ENCODE assay signal across 1 cellular context in the genomic region with DNA sequence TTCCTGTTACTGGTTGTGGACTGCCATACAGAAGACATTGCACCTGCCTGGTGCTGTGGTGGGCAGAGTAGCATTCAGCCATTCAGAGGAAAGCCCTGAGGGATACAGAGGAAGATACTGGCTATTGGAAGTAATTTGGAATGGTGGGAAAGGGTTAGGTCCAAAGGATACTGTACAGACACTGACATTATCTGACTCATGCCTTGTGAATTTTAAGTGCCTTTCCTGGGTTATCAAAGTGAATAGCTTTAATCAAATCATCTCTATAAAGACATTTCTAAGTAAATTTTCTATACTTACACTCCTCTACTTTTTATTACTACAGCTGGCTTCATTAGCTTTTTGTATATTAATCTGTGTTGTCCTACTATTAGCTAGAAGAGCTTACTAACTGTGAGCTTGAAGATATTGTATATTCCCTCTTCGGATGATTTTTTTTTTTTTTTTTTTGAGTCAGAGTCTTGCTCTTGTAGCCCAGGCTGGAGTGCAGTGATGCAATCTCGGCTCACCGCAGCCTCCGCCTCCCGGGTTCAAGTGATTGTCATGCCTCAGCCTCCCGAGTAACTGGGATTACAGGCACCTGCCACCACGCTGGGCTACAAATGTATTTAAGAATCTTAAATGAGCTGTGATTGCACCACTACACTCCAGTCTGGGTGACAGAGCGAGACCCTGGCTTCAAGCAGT.
TF ChIP-seq lines count a peak whose summit lies in the region.

No MANE protein-coding gene starts in this region.

TF ChIP-seq in WTC11, 78 proteins besides CTCF, POLR2A, EP300 and RAD21 (continued from another document):
- TF ChIP-seq, protein P1, sequence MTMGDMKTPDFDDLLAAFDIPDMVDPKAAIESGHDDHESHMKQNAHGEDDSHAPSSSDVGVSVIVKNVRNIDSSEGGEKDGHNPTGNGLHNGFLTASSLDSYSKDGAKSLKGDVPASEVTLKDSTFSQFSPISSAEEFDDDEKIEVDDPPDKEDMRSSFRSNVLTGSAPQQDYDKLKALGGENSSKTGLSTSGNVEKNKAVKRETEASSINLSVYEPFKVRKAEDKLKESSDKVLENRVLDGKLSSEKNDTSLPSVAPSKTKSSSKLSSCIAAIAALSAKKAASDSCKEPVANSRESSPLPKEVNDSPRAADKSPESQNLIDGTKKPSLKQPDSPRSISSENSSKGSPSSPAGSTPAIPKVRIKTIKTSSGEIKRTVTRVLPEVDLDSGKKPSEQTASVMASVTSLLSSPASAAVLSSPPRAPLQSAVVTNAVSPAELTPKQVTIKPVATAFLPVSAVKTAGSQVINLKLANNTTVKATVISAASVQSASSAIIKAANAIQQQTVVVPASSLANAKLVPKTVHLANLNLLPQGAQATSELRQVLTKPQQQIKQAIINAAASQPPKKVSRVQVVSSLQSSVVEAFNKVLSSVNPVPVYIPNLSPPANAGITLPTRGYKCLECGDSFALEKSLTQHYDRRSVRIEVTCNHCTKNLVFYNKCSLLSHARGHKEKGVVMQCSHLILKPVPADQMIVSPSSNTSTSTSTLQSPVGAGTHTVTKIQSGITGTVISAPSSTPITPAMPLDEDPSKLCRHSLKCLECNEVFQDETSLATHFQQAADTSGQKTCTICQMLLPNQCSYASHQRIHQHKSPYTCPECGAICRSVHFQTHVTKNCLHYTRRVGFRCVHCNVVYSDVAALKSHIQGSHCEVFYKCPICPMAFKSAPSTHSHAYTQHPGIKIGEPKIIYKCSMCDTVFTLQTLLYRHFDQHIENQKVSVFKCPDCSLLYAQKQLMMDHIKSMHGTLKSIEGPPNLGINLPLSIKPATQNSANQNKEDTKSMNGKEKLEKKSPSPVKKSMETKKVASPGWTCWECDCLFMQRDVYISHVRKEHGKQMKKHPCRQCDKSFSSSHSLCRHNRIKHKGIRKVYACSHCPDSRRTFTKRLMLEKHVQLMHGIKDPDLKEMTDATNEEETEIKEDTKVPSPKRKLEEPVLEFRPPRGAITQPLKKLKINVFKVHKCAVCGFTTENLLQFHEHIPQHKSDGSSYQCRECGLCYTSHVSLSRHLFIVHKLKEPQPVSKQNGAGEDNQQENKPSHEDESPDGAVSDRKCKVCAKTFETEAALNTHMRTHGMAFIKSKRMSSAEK (CRISPR knock-in tag; IDR thresholded peaks at IDR 0.05; ENCODE audit: borderline replicate concordance) = no peak
- TF ChIP-seq ZNF671 (CRISPR knock-in tag; IDR thresholded peaks at IDR 0.05) (no peak), ZNF317 (CRISPR knock-in tag; IDR thresholded peaks at IDR 0.05; ENCODE audit: borderline replicate concordance, low read depth) (no peak), AFF4 (CRISPR knock-in tag; IDR thresholded peaks at IDR 0.05; ENCODE audit: borderline replicate concordance) (no peak), GTF2I (CRISPR knock-in tag; conservative IDR thresholded peaks at IDR 0.05) (no peak), KAT7 (CRISPR knock-in tag; IDR thresholded peaks at IDR 0.05; ENCODE audit: borderline replicate concordance) (no peak), CREM (CRISPR knock-in tag; IDR thresholded peaks at IDR 0.05) (no peak), FOXK1 (CRISPR knock-in tag; IDR thresholded peaks at IDR 0.05) (no peak)
- TF ChIP-seq, protein P2, sequence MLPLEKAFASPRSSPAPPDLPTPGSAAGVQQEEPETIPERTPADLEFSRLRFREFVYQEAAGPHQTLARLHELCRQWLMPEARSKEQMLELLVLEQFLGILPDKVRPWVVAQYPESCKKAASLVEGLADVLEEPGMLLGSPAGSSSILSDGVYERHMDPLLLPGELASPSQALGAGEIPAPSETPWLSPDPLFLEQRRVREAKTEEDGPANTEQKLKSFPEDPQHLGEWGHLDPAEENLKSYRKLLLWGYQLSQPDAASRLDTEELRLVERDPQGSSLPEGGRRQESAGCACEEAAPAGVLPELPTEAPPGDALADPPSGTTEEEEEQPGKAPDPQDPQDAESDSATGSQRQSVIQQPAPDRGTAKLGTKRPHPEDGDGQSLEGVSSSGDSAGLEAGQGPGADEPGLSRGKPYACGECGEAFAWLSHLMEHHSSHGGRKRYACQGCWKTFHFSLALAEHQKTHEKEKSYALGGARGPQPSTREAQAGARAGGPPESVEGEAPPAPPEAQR (CRISPR knock-in tag; IDR thresholded peaks at IDR 0.05) = no peak
- TF ChIP-seq, protein P3, sequence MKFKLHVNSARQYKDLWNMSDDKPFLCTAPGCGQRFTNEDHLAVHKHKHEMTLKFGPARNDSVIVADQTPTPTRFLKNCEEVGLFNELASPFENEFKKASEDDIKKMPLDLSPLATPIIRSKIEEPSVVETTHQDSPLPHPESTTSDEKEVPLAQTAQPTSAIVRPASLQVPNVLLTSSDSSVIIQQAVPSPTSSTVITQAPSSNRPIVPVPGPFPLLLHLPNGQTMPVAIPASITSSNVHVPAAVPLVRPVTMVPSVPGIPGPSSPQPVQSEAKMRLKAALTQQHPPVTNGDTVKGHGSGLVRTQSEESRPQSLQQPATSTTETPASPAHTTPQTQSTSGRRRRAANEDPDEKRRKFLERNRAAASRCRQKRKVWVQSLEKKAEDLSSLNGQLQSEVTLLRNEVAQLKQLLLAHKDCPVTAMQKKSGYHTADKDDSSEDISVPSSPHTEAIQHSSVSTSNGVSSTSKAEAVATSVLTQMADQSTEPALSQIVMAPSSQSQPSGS (CRISPR knock-in tag; IDR thresholded peaks at IDR 0.05; ENCODE audit: borderline replicate concordance, low read depth) = no peak
